Comparison of ENCODE assay signal across 25 cellular contexts in genomic region chr1:112778136-112778535, GRCh38.
"Had no signal": no experiment of that assay in that cellular context is flagged by ENCODE, and none has a peak within 500 bp of the region (broad histone marks: within the 10 kb centered on the region; RNA-seq: fewer than 3 reads in every experiment).

No MANE protein-coding gene starts in this region.

- DNase-seq: activated CD4-positive, alpha-beta memory T cell treated with anti-CD3 and anti-CD28 coated beads for 36 hours; activated CD4-positive, alpha-beta T cell treated with anti-CD3 and anti-CD28 coated beads, Interleukin-2, amount 10 ng/mL, durations not matched to agents 7 days and 5 days; activated CD4-positive, CD25-positive, alpha-beta regulatory T cell; activated gamma-delta T cell treated with Interleukin-2 at 50 U/mL for 16 hours; activated naive CD4-positive, alpha-beta T cell treated with anti-CD3 and anti-CD28 coated beads, Interleukin-2, amount 10 ng/mL, durations not matched to agents 7 days and 5 days; activated naive CD8-positive, alpha-beta T cell treated with anti-CD3 and anti-CD28 coated beads, Interleukin-2, amount 10 ng/mL, durations not matched to agents 7 days and 5 days; activated T-cell treated with anti-CD3 and anti-CD28 coated beads for 4 hours; activated T-cell treated with anti-CD3 and anti-CD28 coated beads, Interleukin-2, amount 50 U/mL, for 48 hours; adrenal gland; IMR-90; KG1; MV-4-11; NCI-H1092 treated with DMSO at 0.1 percent for 48 hours; NCI-H1417 treated with DMSO at 0.1 percent for 48 hours; NCI-H1694; NCI-H2029; NCI-H2107; NCI-H2171 treated with DMSO at 0.1 percent for 48 hours; NCI-H345; NCI-H510A; NCI-H526 treated with DMSO at 0.1 percent for 48 hours; NK-92 treated with Interleukin-12 subunit alpha and Interleukin-12 subunit beta, amount 100 ng/mL, for 24 hours; Peyer's patch; SHP77 treated with DMSO at 0.1 percent for 48 hours; T-helper 9 cell had no signal

- H3K4me3 ChIP-seq: adrenal gland, Peyer's patch had no signal

- H3K36me3 ChIP-seq: adrenal gland, Peyer's patch had no signal

- H3K27ac ChIP-seq: adrenal gland, Peyer's patch had no signal

- H3K27me3 ChIP-seq: adrenal gland, Peyer's patch had no signal

- H3K9me3 ChIP-seq: adrenal gland, Peyer's patch had no signal

- H3K4me1 ChIP-seq: adrenal gland, Peyer's patch had no signal
